ENCODE assay signal across 8 cellular contexts in genomic region chr3:66822059-66823009, GRCh38.
DNase-seq lines count a peak whose midpoint lies in the region; ATAC-seq, FAIRE-seq and TF ChIP-seq lines count a peak whose summit lies in the region.

No MANE protein-coding gene starts in this region.

- in situ Hi-C loops in astrocyte of the cerebellum (cut with HindIII; ENCODE audit: low sequenced_read_pairs) = loop anchor here (5.0 to 25.0 kb wide), 2 partner anchors 415 to 560 kb away; no protein-coding TSS in a partner anchor

- DNase-seq in HuH-7.5 (ENCODE audit: low spot score) = peak; percentile 5
- peak; percentile 21 to 67 (median 46) for DNase-seq in T-helper 1 cell
- peak; percentile 49 for DNase-seq in astrocyte of the cerebellum (ENCODE audit: low read depth)
- DNase-seq in immature natural killer cell = peak; percentile 32 to 53 (median 41)
- peak; percentile 68 to 77 for DNase-seq in stimulated activated CD4-positive, alpha-beta T cell treated with anti-CD3 and anti-CD28 coated beads, Interleukin-2, amount 100 ng/mL, for 24 hours
- no peak for DNase-seq in GF-D8 (lab: John Stamatoyannopoulos, UW)

- no peaks in the 10 kb centered on the region for H3K4me1 Mint-ChIP-seq in immature natural killer cell

- H3K27ac Mint-ChIP-seq in immature natural killer cell = no peak overlapping the region

- no peak overlapping the region for H3K4me3 ChIP-seq in astrocyte of the cerebellum (ENCODE audit: low read depth, low read length)

- ATAC-seq in GM21528 (IDR thresholded peaks at IDR 0.05; ENCODE audit: low FRiP score, unreplicated experiment) = peak; percentile 81

- FAIRE-seq in G401.6 (lab: Jason Lieb, UNC) = peak; percentile 45

- H3K4me3 Mint-ChIP-seq in immature natural killer cell = no peak overlapping the region

- no peaks in the 10 kb centered on the region for H3K9me3 Mint-ChIP-seq in immature natural killer cell

- TF ChIP-seq CTCF in astrocyte of the cerebellum (IDR thresholded peaks at IDR 0.05; ENCODE audit: low read depth, low read length, missing control alignments) = peak; percentile 84

- no peaks in the 10 kb centered on the region for H3K36me3 Mint-ChIP-seq in immature natural killer cell

- H3K27me3 Mint-ChIP-seq in immature natural killer cell (ENCODE audit: low read depth in 3 of 3) = peaks cover 0 to 5% (median under 1%) of the 10 kb centered on the region in 3 donors
